Comparison of ENCODE assay signal across 1 cellular context in genomic region chr20:25867776-25868649, GRCh38.
TF ChIP-seq lines count a peak whose summit lies in the region.

No MANE protein-coding gene starts in this region.

TF ChIP-seq in H1, 55 proteins besides CTCF, POLR2A, EP300 and RAD21 (continued from another document):
- no peak for TF ChIP-seq KDM4A (IDR thresholded peaks at IDR 0.05; ENCODE audit: low read depth, low read length, severe bottlenecking)
- TF ChIP-seq RFX5 (IDR thresholded peaks at IDR 0.05; ENCODE audit: borderline replicate concordance, low read depth, low read length): no peak
- 0 out of 2 replicates have a peak, but pooled peaks have one; percentile 27 for TF ChIP-seq NRF1 (IDR thresholded peaks at IDR 0.05; ENCODE audit: low read depth, low read length)
- TF ChIP-seq ZNF274 (IDR thresholded peaks at IDR 0.05; ENCODE audit: borderline replicate concordance, extremely low read depth, low read length): no peak
